In genomic region chr18:46096651-46097300, GRCh38 we compare ENCODE assay signal across 8 cellular contexts. TPM values are rescaled to one million over a fixed set of nuclear protein-coding genes. Genes with fewer than 3 reads are reported as not detected.
DNase-seq lines count a peak whose midpoint lies in the region; ATAC-seq and TF ChIP-seq lines count a peak whose summit lies in the region.

No MANE protein-coding gene starts in this region.

- H2AFZ ChIP-seq in GM23248 = peak overlapping the region; percentile 99; the same call in 1 of the 2 replicates

- H3K27ac ChIP-seq in A673 (ENCODE audit: low read depth, low read length, poor library complexity, severe bottlenecking) (peak overlapping the region; percentile 80), GM23248 (peak overlapping the region; percentile 71), stomach (peak overlapping the region in 4 of 5 donors; percentile 81 to 96 (median 92))

- H3F3A ChIP-seq in GM23248 (ENCODE audit: insufficient read depth) = no peaks in the 10 kb centered on the region

- peaks cover 7% of the 10 kb centered on the region for H3K36me3 Mint-ChIP-seq in activated naive CD8-positive, alpha-beta T cell

- peaks cover 63% of the 10 kb centered on the region for H3K79me2 ChIP-seq in GM23248 (ENCODE audit: insufficient read depth)

- H3K9me3 Mint-ChIP-seq in activated naive CD8-positive, alpha-beta T cell (ENCODE audit: low read depth) = no peaks in the 10 kb centered on the region

- peaks cover 32% of the 10 kb centered on the region for H3K36me3 ChIP-seq in A673 (ENCODE audit: insufficient read depth, low read length, poor library complexity, severe bottlenecking)
- H3K36me3 ChIP-seq in GM23248 (ENCODE audit: low read depth) = peaks cover 15% of the 10 kb centered on the region; the same call in 1 of the 2 replicates
- H3K36me3 ChIP-seq in stomach = peaks cover 19 to 34% (median 32%) of the 10 kb centered on the region in 4 donors

- CTCF ChIA-PET in A673 (lab: Charles Lee) = interaction anchor here (0.9 kb wide), 1 partner anchor 561 kb away, joined by 5 read pairs; no protein-coding TSS in a partner anchor

- H3K27me3 Mint-ChIP-seq in activated naive CD8-positive, alpha-beta T cell = no peaks in the 10 kb centered on the region

- peak overlapping the region; percentile 80 for H3K4me2 ChIP-seq in GM23248 (ENCODE audit: unreplicated experiment)

- peak overlapping the region; percentile 99 for H3K27ac Mint-ChIP-seq in activated naive CD8-positive, alpha-beta T cell

- H3K4me1 ChIP-seq in A673 (ENCODE audit: insufficient read depth, low read length, poor library complexity, severe bottlenecking) (peaks cover 6% of the 10 kb centered on the region), GM23248 (ENCODE audit: insufficient read depth) (peaks cover 10% of the 10 kb centered on the region), stomach (peaks cover 22 to 61% (median 41%) of the 10 kb centered on the region in 4 donors)

- H3K4me3 ChIP-seq in A673 (ENCODE audit: low read depth, low read length, poor library complexity, severe bottlenecking) (peak overlapping the region; percentile 79), GM23248 (peak overlapping the region; percentile 83), stomach (peak overlapping the region; percentile 72 to 98 (median 90))

- in situ Hi-C loops in GM23248 (cut with MboI) = no loop called here

- no peak for ATAC-seq in GM19035 (IDR thresholded peaks at IDR 0.05; ENCODE audit: unreplicated experiment)

- TSS peak; percentile 65 for BruUV-seq in A673 (replicated peaks; lab: Mats Ljungman, UMichigan)

- POLR2A ChIA-PET in A673 (lab: Charles Lee; ENCODE audit: low non-redundant PET) = no interaction called here

- peak overlapping the region; percentile 98 for H3K4me3 Mint-ChIP-seq in activated naive CD8-positive, alpha-beta T cell

- no peaks in the 10 kb centered on the region for H3K9me3 ChIP-seq in A673 (ENCODE audit: low read depth, low read length, poor library complexity, severe bottlenecking)
- no peaks in the 10 kb centered on the region for H3K9me3 ChIP-seq in GM23248 (ENCODE audit: low read depth)
- no peaks in the 10 kb centered on the region for H3K9me3 ChIP-seq in stomach

- WGBS in GM23248 (ENCODE audit: low coverage in 1 of 2, low lambda C conversion rate in 2 of 2, missing lambda C conversion rate in 2 of 2), 2 experiments = 33 to 38% methylated on average over 21 to 22 of the region's 22 CpGs
- 17 to 39% (median 27%) methylated on average over 22 of the region's 22 CpGs for WGBS in stomach, 5 donors

- TF ChIP-seq CTCF in A673 (conservative IDR thresholded peaks at IDR 0.05; ENCODE audit: low read depth, low read length) (no peak), stomach (IDR thresholded peaks at IDR 0.05) (no peak)

- DNase-seq in A673 (ENCODE audit: low spot score) (no peak), GM23248 (peak; percentile 40), inferior parietal cortex (ENCODE audit: extremely low spot score) (peak; percentile 9), stomach (no peak), H4 (ENCODE audit: low spot score) (no peak), NCI-H2171 (lab: John Stamatoyannopoulos, UW) (no peak)

- intact Hi-C loops in A673 (cut with micrococcal nuclease; ENCODE audit: unreplicated experiment) = no loop called here
- intact Hi-C loops in stomach (cut with DNase I; ENCODE audit: low total_unique reads) = no loop called here

- H3K27me3 ChIP-seq in A673 (replicated peaks; ENCODE audit: insufficient read depth, low read depth, low read length, poor library complexity) (no peaks in the 10 kb centered on the region), GM23248 (replicated peaks; ENCODE audit: insufficient read depth) (no peaks in the 10 kb centered on the region), stomach (no peaks in the 10 kb centered on the region)

- TF ChIP-seq EP300 in stomach (IDR thresholded peaks at IDR 0.05) = no peak

- H4K20me1 ChIP-seq in GM23248 (ENCODE audit: insufficient read depth) = no peaks in the 10 kb centered on the region

- H3K9ac ChIP-seq in GM23248 = peak overlapping the region; percentile 88

- H3K9me2 ChIP-seq in GM23248 (ENCODE audit: insufficient read depth) = no peaks in the 10 kb centered on the region

- TF ChIP-seq POLR2A in stomach (IDR thresholded peaks at IDR 0.05) = no peak

- peaks cover 29% of the 10 kb centered on the region for H3K4me1 Mint-ChIP-seq in activated naive CD8-positive, alpha-beta T cell (ENCODE audit: low read depth)

RNA-seq across cellular contexts. Expression of gene ATP5F1A, which starts 1.3 kb away (rescaled TPM):
- total RNA-seq in A673 (2021) (479 and 531 TPM in 2 replicates), stomach (100 to 1,000 TPM in 4 of 5 donors, 10 to 100 TPM in 1; 82.9 to 631 (median 583) TPM)
- 562 and 618 TPM in 2 replicates for total RNA-seq in GM23248 (2014; rRNA removed; shearing (Covaris generic))
- polyA plus RNA-seq in GM23248 (2016; fragmentation: Nextera tagmentation; extraction: Ambion mirVana) (353 and 366 TPM in 2 replicates), stomach (100 to 1,000 TPM; 275 to 406 (median 372) TPM)
- total RNA-seq in H4 (2014; rRNA removed; shearing (Covaris generic)) = 836 and 860 TPM in 2 replicates

RNA-seq across cellular contexts. Expression of gene HAUS1, which starts 7.4 kb away (rescaled TPM):
- total RNA-seq in A673 (2021) (76.9 and 81.8 TPM in 2 replicates), stomach (10 to 100 TPM in 2 of 5 donors, 1 to 10 TPM in 2, not detected in 1; 2.2 to 32.3 (median 16.7) TPM)
- 24.2 and 31.9 TPM in 2 replicates for total RNA-seq in GM23248 (2014; rRNA removed; shearing (Covaris generic))
- polyA plus RNA-seq in GM23248 (2016; fragmentation: Nextera tagmentation; extraction: Ambion mirVana) (33.6 and 36.9 TPM in 2 replicates), stomach (10 to 100 TPM; 23.5 to 32.1 (median 28.6) TPM)
- total RNA-seq in H4 (2014; rRNA removed; shearing (Covaris generic)) = 129 and 133 TPM in 2 replicates

RNA-seq across cellular contexts. Expression of gene PSTPIP2, which starts 24.7 kb away (rescaled TPM):
- total RNA-seq in A673 (2021) = 5.7 and 6.3 TPM in 2 replicates
- total RNA-seq in GM23248 (2014; rRNA removed; shearing (Covaris generic)) = 2.8 and 3.8 TPM in 2 replicates
- polyA plus RNA-seq in GM23248 (2016; fragmentation: Nextera tagmentation; extraction: Ambion mirVana) = 6.4 and 6.7 TPM in 2 replicates
- total RNA-seq in stomach = 1 to 10 TPM; 1.2 to 7.8 (median 2.9) TPM
- 10 to 100 TPM in 1 of 3 donors, 1 to 10 TPM in 2; 6.6 to 11.0 (median 9.2) TPM for polyA plus RNA-seq in stomach
- 0.08 TPM in 1 of 2 replicates, not detected in the other for total RNA-seq in H4 (2014; rRNA removed; shearing (Covaris generic))

Comparison
In these comparisons a context has a peak if more than half of its experiments do, and no peak if none do; other contexts are left out.
1. DNase-seq: peak in GM23248 (single experiment) and inferior parietal cortex (single experiment); none in A673 (single experiment), stomach (single experiment), H4 (single experiment) and NCI-H2171 (single experiment).
2. Peak in every context shown above with its lines, with median percentiles within 50 percentile points of each other: H3K27ac ChIP-seq and H3K4me3 ChIP-seq.